Comparison of ENCODE assay signal across 1 cellular context in genomic region chr13:24220086-24220703, GRCh38.
TF ChIP-seq lines count a peak whose summit lies in the region.

No MANE protein-coding gene starts in this region.

TF ChIP-seq in HepG2, 621 proteins besides CTCF, POLR2A, EP300 and RAD21 (continued from another document):
- TF ChIP-seq TFE3 (CRISPR knock-in tag; IDR thresholded peaks at IDR 0.05) (no peak), ZFX (CRISPR knock-in tag; IDR thresholded peaks at IDR 0.05; ENCODE audit: low read depth) (0 out of 2 replicates have a peak, but pooled peaks have one; percentile 21), SMAD9 (CRISPR knock-in tag; IDR thresholded peaks at IDR 0.05) (no peak), TBP (CRISPR knock-in tag; IDR thresholded peaks at IDR 0.05) (no peak), GATAD2A (CRISPR knock-in tag; IDR thresholded peaks at IDR 0.05) (peak; percentile 17; the same call in 1 of the 2 replicates), STAG1 (CRISPR knock-in tag; IDR thresholded peaks at IDR 0.05) (peak; percentile 95), ZFP41 (CRISPR knock-in tag; IDR thresholded peaks at IDR 0.05; ENCODE audit: borderline replicate concordance) (no peak), ZMAT5 (CRISPR knock-in tag; IDR thresholded peaks at IDR 0.05; ENCODE audit: borderline replicate concordance, low read depth) (no peak), TAF15 (IDR thresholded peaks at IDR 0.05; ENCODE audit: low read depth, low read length, poor library complexity, severe bottlenecking) (no peak), ZSCAN22 (CRISPR knock-in tag; IDR thresholded peaks at IDR 0.05) (no peak), FOXA3 (CRISPR knock-in tag; IDR thresholded peaks at IDR 0.05) (peak; percentile 33; the same call in 1 of the 2 replicates)
- TF ChIP-seq, protein P1, sequence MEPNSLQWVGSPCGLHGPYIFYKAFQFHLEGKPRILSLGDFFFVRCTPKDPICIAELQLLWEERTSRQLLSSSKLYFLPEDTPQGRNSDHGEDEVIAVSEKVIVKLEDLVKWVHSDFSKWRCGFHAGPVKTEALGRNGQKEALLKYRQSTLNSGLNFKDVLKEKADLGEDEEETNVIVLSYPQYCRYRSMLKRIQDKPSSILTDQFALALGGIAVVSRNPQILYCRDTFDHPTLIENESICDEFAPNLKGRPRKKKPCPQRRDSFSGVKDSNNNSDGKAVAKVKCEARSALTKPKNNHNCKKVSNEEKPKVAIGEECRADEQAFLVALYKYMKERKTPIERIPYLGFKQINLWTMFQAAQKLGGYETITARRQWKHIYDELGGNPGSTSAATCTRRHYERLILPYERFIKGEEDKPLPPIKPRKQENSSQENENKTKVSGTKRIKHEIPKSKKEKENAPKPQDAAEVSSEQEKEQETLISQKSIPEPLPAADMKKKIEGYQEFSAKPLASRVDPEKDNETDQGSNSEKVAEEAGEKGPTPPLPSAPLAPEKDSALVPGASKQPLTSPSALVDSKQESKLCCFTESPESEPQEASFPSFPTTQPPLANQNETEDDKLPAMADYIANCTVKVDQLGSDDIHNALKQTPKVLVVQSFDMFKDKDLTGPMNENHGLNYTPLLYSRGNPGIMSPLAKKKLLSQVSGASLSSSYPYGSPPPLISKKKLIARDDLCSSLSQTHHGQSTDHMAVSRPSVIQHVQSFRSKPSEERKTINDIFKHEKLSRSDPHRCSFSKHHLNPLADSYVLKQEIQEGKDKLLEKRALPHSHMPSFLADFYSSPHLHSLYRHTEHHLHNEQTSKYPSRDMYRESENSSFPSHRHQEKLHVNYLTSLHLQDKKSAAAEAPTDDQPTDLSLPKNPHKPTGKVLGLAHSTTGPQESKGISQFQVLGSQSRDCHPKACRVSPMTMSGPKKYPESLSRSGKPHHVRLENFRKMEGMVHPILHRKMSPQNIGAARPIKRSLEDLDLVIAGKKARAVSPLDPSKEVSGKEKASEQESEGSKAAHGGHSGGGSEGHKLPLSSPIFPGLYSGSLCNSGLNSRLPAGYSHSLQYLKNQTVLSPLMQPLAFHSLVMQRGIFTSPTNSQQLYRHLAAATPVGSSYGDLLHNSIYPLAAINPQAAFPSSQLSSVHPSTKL (CRISPR knock-in tag; IDR thresholded peaks at IDR 0.05), result peak; percentile 50
